Comparison of ENCODE assay signal across 9 cellular contexts in the genomic region with DNA sequence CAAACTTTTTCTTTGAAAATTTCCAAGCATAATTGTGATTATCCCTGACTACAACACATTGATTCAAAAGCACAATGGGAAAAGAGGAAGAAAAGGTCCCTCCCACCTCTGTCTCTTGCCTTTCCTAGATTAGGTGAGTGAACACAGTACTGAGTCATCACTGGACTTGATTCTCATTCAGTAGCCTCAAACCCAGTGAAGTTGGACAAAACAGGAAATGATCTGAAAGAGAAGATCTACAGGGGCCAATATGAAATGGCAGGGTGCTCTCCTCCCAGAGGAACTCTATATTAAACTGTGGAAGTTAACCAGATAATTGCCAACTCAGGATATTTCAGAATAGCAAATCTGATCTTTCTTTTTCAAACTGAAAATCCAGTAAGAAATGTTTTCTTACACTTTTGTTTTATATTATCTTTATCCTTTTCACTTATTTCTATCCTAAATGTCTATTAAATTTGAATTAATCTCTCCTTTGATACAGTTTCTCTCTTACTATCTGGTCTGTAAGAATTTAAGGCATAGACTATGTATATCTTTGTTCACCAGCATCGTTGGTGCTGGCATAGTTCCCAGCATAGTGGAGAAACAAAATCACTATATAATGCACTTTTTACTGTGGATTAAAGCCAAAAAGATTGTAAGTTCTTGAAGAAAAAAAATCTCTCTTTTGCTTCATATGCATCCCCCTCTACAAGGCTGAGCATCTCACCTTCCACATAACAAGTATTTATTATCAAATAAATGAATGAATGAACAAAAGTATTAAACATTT. TPM values are rescaled to one million over a fixed set of nuclear protein-coding genes. Genes with fewer than 3 reads are reported as not detected.
A peak's percentile ranks its signal among the peaks of the same experiment; 100 is the strongest.
DNase-seq lines count a peak whose midpoint lies in the region; ATAC-seq and TF ChIP-seq lines count a peak whose summit lies in the region.
"Had no signal": no experiment of that assay in that cellular context is flagged by ENCODE, and none has a peak within 500 bp of the region (broad histone marks: within the 10 kb centered on the region; RNA-seq: fewer than 3 reads in every experiment).

No MANE protein-coding gene starts in this region.

- ATAC-seq in GM19372 (IDR thresholded peaks at IDR 0.05; ENCODE audit: low read depth, unreplicated experiment) (peak; percentile 56), HG03196 (IDR thresholded peaks at IDR 0.05; ENCODE audit: unreplicated experiment) (peak; percentile 68), activated B cell treated with CpG ODN at 0.5 μM for 24 hours (ENCODE audit: low read depth) (peak; percentile 51), body of pancreas (no peak)

- intact Hi-C loops in activated B cell treated with CpG ODN at 0.5 μM for 24 hours (cut with micrococcal nuclease) (loop anchor here (5.0 kb wide), 1 partner anchor 36 kb away; no protein-coding TSS in a partner anchor), body of pancreas (cut with DNase I) (no loop called here)

- H3K36me3 ChIP-seq in body of pancreas (replicated peaks in 1 of 2; ENCODE audit: insufficient read depth in 1 of 2, low read depth in 2 of 2): no peaks in the 10 kb centered on the region

- H3K36me3 Mint-ChIP-seq in activated B cell treated with CpG ODN at 0.5 μM for 24 hours (ENCODE audit: low read depth): no peaks in the 10 kb centered on the region

- DNase-seq in CD1c-positive myeloid dendritic cell (ENCODE audit: extremely low spot score) (peak; percentile 78), activated B cell treated with CpG ODN at 0.5 μM for 24 hours (no peak), NCI-H1048 (lab: John Stamatoyannopoulos, UW) (no peak), body of pancreas (no peak), 8988T (no peak), NCI-H1930 (lab: John Stamatoyannopoulos, UW) (no peak)

- H3K4me3 Mint-ChIP-seq in activated B cell treated with CpG ODN at 0.5 μM for 24 hours: peak overlapping the region; percentile 61

- H3K27ac Mint-ChIP-seq in activated B cell treated with CpG ODN at 0.5 μM for 24 hours: peak overlapping the region; percentile 87

- no peak overlapping the region for H3K4me3 ChIP-seq in body of pancreas

- TF ChIP-seq POLR2A in body of pancreas (IDR thresholded peaks at IDR 0.05): no peak

- 11 to 21% methylated on average over 1 of the region's 1 CpG for WGBS in body of pancreas, 2 donors

- H3K27me3 Mint-ChIP-seq in activated B cell treated with CpG ODN at 0.5 μM for 24 hours: no peaks in the 10 kb centered on the region

- no peak overlapping the region for H3K27ac ChIP-seq in body of pancreas

- CTCF ChIA-PET in activated B cell treated with CpG ODN at 0.5 μM for 24 hours (lab: Charles Lee): interaction anchor here (1.0 to 1.1 kb wide), 2 partner anchors 9 to 30 kb away, joined by 3 to 4 read pairs; no protein-coding TSS in a partner anchor

- TF ChIP-seq CTCF in activated B cell treated with CpG ODN at 0.5 μM for 24 hours (IDR thresholded peaks at IDR 0.05) (no peak), body of pancreas (IDR thresholded peaks at IDR 0.05) (no peak)

- H3K9me3 ChIP-seq in body of pancreas: no peaks in the 10 kb centered on the region

- no peaks in the 10 kb centered on the region for H3K27me3 ChIP-seq in body of pancreas

- H3K4me1 Mint-ChIP-seq in activated B cell treated with CpG ODN at 0.5 μM for 24 hours: peaks cover 84% of the 10 kb centered on the region

- POLR2A ChIA-PET in activated B cell treated with CpG ODN at 0.5 μM for 24 hours (lab: Charles Lee): interaction anchor here (1.2 to 15.2 kb wide), 2 partner anchors 11 to 46 kb away, joined by 3 to 257 read pairs; a partner anchor contains a TSS

- H3K4me1 ChIP-seq in body of pancreas: no peaks in the 10 kb centered on the region

- H3K9me3 Mint-ChIP-seq in activated B cell treated with CpG ODN at 0.5 μM for 24 hours: no peaks in the 10 kb centered on the region

RNA-seq across cellular contexts. Expression of a gene that starts 41.4 kb away (rescaled TPM):
- total RNA-seq in activated B cell treated with CpG ODN at 0.5 μM for 24 hours (301 and 325 TPM in 2 replicates), body of pancreas (10 to 100 TPM in 1 of 2 donors, 1 to 10 TPM in 1; 3.9 to 16.5 TPM)
- total RNA-seq: fibroblast of lung had no signal

Comparison
In these comparisons a context has a peak if more than half of its experiments do, and no peak if none do; other contexts are left out.
1. RNA of a gene that starts 41.4 kb away (total RNA-seq): 301 to 325 TPM in activated B cell treated with CpG ODN at 0.5 μM for 24 hours; 3.9 to 16.5 TPM in body of pancreas; every median in the first group is over 10 times any median in the second.